40 cellular contexts compared by ENCODE assay signal in the genomic region with DNA sequence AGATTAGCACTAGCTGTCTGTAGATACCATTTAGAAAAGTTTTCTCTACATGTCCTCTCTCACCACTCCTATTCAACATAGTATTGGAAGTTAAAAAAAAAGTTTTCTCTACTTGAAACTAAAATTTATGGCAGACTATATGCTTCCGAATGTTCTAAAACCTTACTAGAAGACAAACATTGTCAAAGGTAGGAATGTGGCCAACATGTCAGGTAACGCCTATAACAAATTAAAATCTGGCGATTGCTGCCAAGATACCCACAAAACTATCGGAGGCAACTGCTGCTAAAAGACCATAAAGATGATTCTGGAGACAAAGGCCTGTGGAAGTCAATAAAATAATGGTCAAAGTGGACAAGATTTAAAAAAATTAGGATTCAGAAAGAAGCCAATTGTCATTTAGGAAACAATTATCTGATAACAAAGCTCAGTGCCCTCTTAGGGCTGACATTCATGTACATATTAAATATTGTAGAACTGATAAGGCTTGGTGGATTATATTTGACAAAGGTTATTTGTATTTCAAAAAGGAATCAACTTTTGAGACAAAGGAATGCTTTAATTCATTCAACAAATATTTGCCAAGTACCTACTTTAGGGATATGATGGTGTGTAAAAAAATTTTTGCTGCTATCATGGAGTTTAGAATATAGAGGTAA. TPM values are rescaled to one million over a fixed set of nuclear protein-coding genes. Genes with fewer than 3 reads are reported as not detected.
"Had no signal": no experiment of that assay in that cellular context is flagged by ENCODE, and none has a peak within 500 bp of the region (broad histone marks: within the 10 kb centered on the region; RNA-seq: fewer than 3 reads in every experiment).

No MANE protein-coding gene starts in this region.

- ATAC-seq: activated naive CD4-positive, alpha-beta T cell treated with anti-CD3 and anti-CD28 coated beads, Interleukin-2, amount 50 U/mL, for 72 hours; activated naive CD8-positive, alpha-beta T cell treated with anti-CD3 and anti-CD28 coated beads, Interleukin-2, amount 50 U/mL, for 24 hours; activated T-cell treated with anti-CD3 and anti-CD28 coated beads, Interleukin-2, amount 50 U/mL, for 4 hours; activated T-cell treated with anti-CD3 and anti-CD28 coated beads, Interleukin-2, amount 50 U/mL, for 72 hours; activated T-helper 17 cell treated with anti-CD3 and anti-CD28 coated beads, Interleukin-2, amount 50 U/mL, for 72 hours; body of pancreas had no signal

- DNase-seq: activated effector memory CD4-positive, alpha-beta T cell treated with anti-CD3 and anti-CD28 coated beads, Interleukin-2, amount 50 U/mL, for 16 hours; activated effector memory CD4-positive, alpha-beta T cell treated with Interleukin-2 at 50 U/mL for 16 hours; activated gamma-delta T cell; activated gamma-delta T cell treated with Interleukin-2 at 50 U/mL for 16 hours; activated naive CD4-positive, alpha-beta T cell; activated naive CD4-positive, alpha-beta T cell treated with anti-CD3 and anti-CD28 coated beads for 36 hours; activated naive CD4-positive, alpha-beta T cell treated with anti-CD3 and anti-CD28 coated beads, Interleukin-2, amount 10 ng/mL, durations not matched to agents 7 days and 5 days; activated naive CD4-positive, alpha-beta T cell treated with anti-CD3 and anti-CD28 coated beads, Interleukin-2, amount 50 U/mL, for 16 hours; activated naive CD4-positive, alpha-beta T cell treated with Interleukin-2 at 50 U/mL for 16 hours; activated naive CD8-positive, alpha-beta T cell treated with anti-CD3 and anti-CD28 coated beads for 36 hours; activated naive CD8-positive, alpha-beta T cell treated with anti-CD3 and anti-CD28 coated beads, Interleukin-2, amount 10 ng/mL, durations not matched to agents 7 days and 5 days; activated naive CD8-positive, alpha-beta T cell treated with anti-CD3 and anti-CD28 coated beads, Interleukin-2, amount 50 U/mL, for 24 hours; activated T-cell treated with anti-CD3 and anti-CD28 coated beads, Interleukin-2, amount 50 U/mL, for 1 hour; activated T-cell treated with anti-CD3 and anti-CD28 coated beads, Interleukin-2, amount 50 U/mL, for 24 hours; activated T-cell treated with anti-CD3 and anti-CD28 coated beads, Interleukin-2, amount 50 U/mL, for 4 hours; activated T-cell treated with anti-CD3 and anti-CD28 coated beads, Interleukin-2, amount 50 U/mL, for 48 hours; activated T-cell treated with anti-CD3 and anti-CD28 coated beads, Interleukin-2, amount 50 U/mL, for 72 hours; adrenal gland; amniotic stem cell; amygdala; anterior cingulate cortex; aorta; body of pancreas; brain microvascular endothelial cell; caudate nucleus; central memory CD4-positive, alpha-beta T cell; cerebellar nuclear complex had no signal

- H3K36me3 Mint-ChIP-seq: activated naive CD4-positive, alpha-beta T cell treated with anti-CD3 and anti-CD28 coated beads, Interleukin-2, amount 10 ng/mL, durations not matched to agents 7 days and 5 days; activated naive CD8-positive, alpha-beta T cell treated with anti-CD3 and anti-CD28 coated beads for 36 hours; activated naive CD8-positive, alpha-beta T cell treated with anti-CD3 and anti-CD28 coated beads, Interleukin-2, amount 10 ng/mL, durations not matched to agents 7 days and 5 days; brain had no signal

- H3K4me1 ChIP-seq: adrenal gland, ascending aorta, body of pancreas, breast epithelium had no signal

- H3K27me3 Mint-ChIP-seq: brain had no signal

- H3K4me3 ChIP-seq: adrenal gland, ascending aorta, body of pancreas, breast epithelium, cardiac muscle cell had no signal

- H3K36me3 ChIP-seq: adrenal gland, ascending aorta, brain microvascular endothelial cell, breast epithelium, cardiac muscle cell had no signal

- H3K4me3 Mint-ChIP-seq: activated naive CD4-positive, alpha-beta T cell treated with anti-CD3 and anti-CD28 coated beads for 36 hours; activated naive CD4-positive, alpha-beta T cell treated with anti-CD3 and anti-CD28 coated beads, Interleukin-2, amount 10 ng/mL, durations not matched to agents 7 days and 5 days; activated naive CD4-positive, alpha-beta T cell treated with anti-CD3 and anti-CD28 coated beads, Interleukin-2, amount 50 U/mL, for 24 hours; activated naive CD8-positive, alpha-beta T cell; activated naive CD8-positive, alpha-beta T cell treated with anti-CD3 and anti-CD28 coated beads for 36 hours; activated naive CD8-positive, alpha-beta T cell treated with anti-CD3 and anti-CD28 coated beads, Interleukin-2, amount 10 ng/mL, durations not matched to agents 7 days and 5 days; activated naive CD8-positive, alpha-beta T cell treated with anti-CD3 and anti-CD28 coated beads, Interleukin-2, amount 50 U/mL, for 24 hours; activated T-cell treated with anti-CD3 and anti-CD28 coated beads, Interleukin-2, amount 50 U/mL, for 24 hours; activated T-cell treated with anti-CD3 and anti-CD28 coated beads, Interleukin-2, amount 50 U/mL, for 4 hours; activated T-cell treated with anti-CD3 and anti-CD28 coated beads, Interleukin-2, amount 50 U/mL, for 72 hours; activated T-helper 1 cell treated with anti-CD3 and anti-CD28 coated beads, Interleukin-12 subunit alpha, Interleukin-12 subunit beta, Interleukin-2, Interleukin-4 antibody, amounts not matched to agents 30 ng/mL and 10 ng/mL and 1 ng/mL, durations not matched to agents 14 hours and 24 hours and 36 hours; activated T-helper 17 cell treated with anti-CD3 and anti-CD28 coated beads, Interleukin-2, amount 50 U/mL, for 72 hours; brain; central memory CD8-positive, alpha-beta T cell had no signal

- H3K27ac Mint-ChIP-seq: activated naive CD4-positive, alpha-beta T cell treated with anti-CD3 and anti-CD28 coated beads for 36 hours; activated naive CD4-positive, alpha-beta T cell treated with anti-CD3 and anti-CD28 coated beads, Interleukin-2, amount 10 ng/mL, durations not matched to agents 7 days and 5 days; activated naive CD4-positive, alpha-beta T cell treated with anti-CD3 and anti-CD28 coated beads, Interleukin-2, amount 50 U/mL, for 24 hours; activated naive CD4-positive, alpha-beta T cell treated with anti-CD3 and anti-CD28 coated beads, Interleukin-2, amount 50 U/mL, for 72 hours; activated naive CD8-positive, alpha-beta T cell; activated naive CD8-positive, alpha-beta T cell treated with anti-CD3 and anti-CD28 coated beads for 36 hours; activated naive CD8-positive, alpha-beta T cell treated with anti-CD3 and anti-CD28 coated beads, Interleukin-2, amount 10 ng/mL, durations not matched to agents 7 days and 5 days; activated naive CD8-positive, alpha-beta T cell treated with anti-CD3 and anti-CD28 coated beads, Interleukin-2, amount 50 U/mL, for 24 hours; activated T-cell treated with anti-CD3 and anti-CD28 coated beads, Interleukin-2, amount 50 U/mL, for 24 hours; activated T-cell treated with anti-CD3 and anti-CD28 coated beads, Interleukin-2, amount 50 U/mL, for 72 hours; activated T-helper 1 cell treated with anti-CD3 and anti-CD28 coated beads, Interleukin-12 subunit alpha, Interleukin-12 subunit beta, Interleukin-2, Interleukin-4 antibody, amounts not matched to agents 30 ng/mL and 10 ng/mL and 1 ng/mL, durations not matched to agents 14 hours and 24 hours and 36 hours; activated T-helper 17 cell treated with anti-CD3 and anti-CD28 coated beads, Interleukin-2, amount 50 U/mL, for 72 hours; activated T-helper 2 cell treated with anti-CD3 and anti-CD28 coated beads, Interferon-gamma antibody, Interleukin-2, Interleukin-4, amounts not matched to agents 10 μg/mL and 5 μg/mL and 100 μg/mL, durations not matched to agents 14 hours and 24 hours and 36 hours; brain had no signal

- H3K9me3 Mint-ChIP-seq: activated naive CD4-positive, alpha-beta T cell treated with anti-CD3 and anti-CD28 coated beads for 36 hours; activated naive CD4-positive, alpha-beta T cell treated with anti-CD3 and anti-CD28 coated beads, Interleukin-2, amount 10 ng/mL, durations not matched to agents 7 days and 5 days; activated naive CD4-positive, alpha-beta T cell treated with anti-CD3 and anti-CD28 coated beads, Interleukin-2, amount 50 U/mL, for 72 hours; activated naive CD8-positive, alpha-beta T cell treated with anti-CD3 and anti-CD28 coated beads for 36 hours; activated naive CD8-positive, alpha-beta T cell treated with anti-CD3 and anti-CD28 coated beads, Interleukin-2, amount 10 ng/mL, durations not matched to agents 7 days and 5 days; activated naive CD8-positive, alpha-beta T cell treated with anti-CD3 and anti-CD28 coated beads, Interleukin-2, amount 50 U/mL, for 24 hours; activated T-cell treated with anti-CD3 and anti-CD28 coated beads, Interleukin-2, amount 50 U/mL, for 24 hours; activated T-cell treated with anti-CD3 and anti-CD28 coated beads, Interleukin-2, amount 50 U/mL, for 72 hours; activated T-helper 1 cell treated with anti-CD3 and anti-CD28 coated beads, Interleukin-12 subunit alpha, Interleukin-12 subunit beta, Interleukin-2, Interleukin-4 antibody, amounts not matched to agents 30 ng/mL and 10 ng/mL and 1 ng/mL, durations not matched to agents 14 hours and 24 hours and 36 hours; activated T-helper 2 cell treated with anti-CD3 and anti-CD28 coated beads, Interferon-gamma antibody, Interleukin-2, Interleukin-4, amounts not matched to agents 10 μg/mL and 5 μg/mL and 100 μg/mL, durations not matched to agents 14 hours and 24 hours and 36 hours; central memory CD8-positive, alpha-beta T cell had no signal

- H3K4me1 Mint-ChIP-seq: activated naive CD4-positive, alpha-beta T cell treated with anti-CD3 and anti-CD28 coated beads, Interleukin-2, amount 10 ng/mL, durations not matched to agents 7 days and 5 days; activated naive CD4-positive, alpha-beta T cell treated with anti-CD3 and anti-CD28 coated beads, Interleukin-2, amount 50 U/mL, for 24 hours; activated naive CD8-positive, alpha-beta T cell treated with anti-CD3 and anti-CD28 coated beads for 36 hours; activated naive CD8-positive, alpha-beta T cell treated with anti-CD3 and anti-CD28 coated beads, Interleukin-2, amount 10 ng/mL, durations not matched to agents 7 days and 5 days; activated naive CD8-positive, alpha-beta T cell treated with anti-CD3 and anti-CD28 coated beads, Interleukin-2, amount 50 U/mL, for 24 hours; activated T-helper 17 cell treated with anti-CD3 and anti-CD28 coated beads, Interleukin-2, amount 50 U/mL, for 72 hours; brain; central memory CD8-positive, alpha-beta T cell had no signal

- H3K9me3 ChIP-seq: adrenal gland, ascending aorta, body of pancreas, breast epithelium had no signal

RNA-seq across cellular contexts. Expression of a gene that starts 52.7 kb away (rescaled TPM):
- total RNA-seq: cerebellum had no signal

RNA-seq across cellular contexts. Expression of a gene that starts 53.1 kb away (rescaled TPM):
- total RNA-seq: ascending aorta, cardiac muscle cell, cardiac septum, cerebellum had no signal
